Comparison of ENCODE assay signal across 12 cellular contexts in the genomic region with DNA sequence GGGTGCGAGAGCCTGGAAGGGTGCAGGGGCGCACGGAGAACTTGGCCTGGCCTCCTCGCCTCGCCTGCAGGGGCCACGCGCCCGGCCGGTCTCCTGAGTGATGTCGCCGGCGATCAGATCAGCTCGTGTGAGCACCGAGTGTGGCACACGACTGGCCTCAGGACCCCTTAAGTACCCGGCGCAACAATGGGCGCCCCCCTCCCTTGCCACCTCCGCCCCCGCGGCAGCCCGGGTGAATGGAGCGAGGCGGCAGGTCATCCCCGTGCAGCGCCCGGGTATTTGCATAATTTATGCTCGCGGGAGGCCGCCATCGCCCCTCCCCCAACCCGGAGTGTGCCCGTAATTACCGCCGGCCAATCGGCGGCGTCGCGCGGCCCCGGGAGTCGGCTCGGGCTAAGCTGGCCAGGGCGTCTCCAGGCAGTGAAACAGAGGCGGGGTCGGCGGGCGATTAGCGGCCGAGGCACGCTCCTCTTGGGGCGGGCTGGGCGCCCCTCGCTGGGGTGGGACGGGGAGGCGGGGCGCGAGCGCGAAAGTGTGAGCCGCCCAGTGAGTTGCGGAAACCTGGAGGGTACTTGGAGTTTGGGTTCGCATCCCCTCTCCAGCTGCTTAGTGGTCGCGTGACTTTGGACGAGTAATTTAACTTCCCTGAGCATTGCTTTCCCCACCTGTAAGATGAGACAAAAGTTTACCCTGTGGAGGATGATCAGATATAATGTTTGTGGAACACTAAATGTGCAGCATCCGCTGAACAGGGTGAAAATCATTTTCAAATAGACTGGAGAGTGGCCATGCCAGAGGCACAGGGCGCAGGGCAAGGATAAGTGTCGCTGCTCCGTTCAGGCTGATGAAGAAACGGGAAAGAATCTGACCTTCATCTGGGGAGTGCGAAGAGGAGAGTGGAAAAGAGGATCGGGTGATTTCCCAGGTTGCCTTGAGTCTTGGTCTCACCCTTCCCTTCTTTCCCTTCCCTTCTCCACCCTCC. TPM values are rescaled to one million over a fixed set of nuclear protein-coding genes. Genes with fewer than 3 reads are reported as not detected.
DNase-seq lines count a peak whose midpoint lies in the region; ATAC-seq and TF ChIP-seq lines count a peak whose summit lies in the region.
"Had no signal": no experiment of that assay in that cellular context is flagged by ENCODE, and none has a peak within 500 bp of the region (broad histone marks: within the 10 kb centered on the region; RNA-seq: fewer than 3 reads in every experiment).

A gene with protein sequence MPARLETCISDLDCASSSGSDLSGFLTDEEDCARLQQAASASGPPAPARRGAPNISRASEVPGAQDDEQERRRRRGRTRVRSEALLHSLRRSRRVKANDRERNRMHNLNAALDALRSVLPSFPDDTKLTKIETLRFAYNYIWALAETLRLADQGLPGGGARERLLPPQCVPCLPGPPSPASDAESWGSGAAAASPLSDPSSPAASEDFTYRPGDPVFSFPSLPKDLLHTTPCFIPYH (minus strand): TSS at position 145 of the 982 bp plus-strand sequence. CDS start 274 bp downstream, outside the sequence.

- ATAC-seq in gastrocnemius medialis, result no peak
- ATAC-seq in GM21619 (IDR thresholded peaks at IDR 0.05; ENCODE audit: unreplicated experiment), result no peak
- ATAC-seq: Right ventricle myocardium inferior had no signal

- H3K27me3 ChIP-seq in gastrocnemius medialis, result peaks cover 66 to 80% (median 77%) of the 10 kb centered on the region in 3 donors
- peaks cover 0 to 43% of the 10 kb centered on the region in 2 donors for H3K27me3 ChIP-seq in Peyer's patch

- no peak for TF ChIP-seq POLR2A in erythroblast (IDR thresholded peaks at IDR 0.05; ENCODE audit: low read length)
- TF ChIP-seq POLR2A in gastrocnemius medialis (IDR thresholded peaks at IDR 0.05), result no peak
- no peak for TF ChIP-seq POLR2A in Peyer's patch (IDR thresholded peaks at IDR 0.05)

- in situ Hi-C loops in gastrocnemius medialis (cut with MboI; ENCODE audit: low sequenced_read_pairs in 4 of 4), result no loop called here

- H3K27ac ChIP-seq in gastrocnemius medialis (no peak within 1 kb of the TSS), Peyer's patch (no peak within 1 kb of the TSS)

- no peaks in the 10 kb centered on the region for H3K9me3 ChIP-seq in gastrocnemius medialis
- no peaks in the 10 kb centered on the region for H3K9me3 ChIP-seq in Peyer's patch

- TF ChIP-seq CTCF in gastrocnemius medialis (IDR thresholded peaks at IDR 0.05 in 4 of 5, conservative IDR thresholded peaks at IDR 0.05 in 1 of 5), result no peak
- no peak for TF ChIP-seq CTCF in Peyer's patch (IDR thresholded peaks at IDR 0.05)

- H3K36me3 ChIP-seq in gastrocnemius medialis (no peaks in the 10 kb centered on the region), Peyer's patch (no peaks in the 10 kb centered on the region)

- intact Hi-C loops in gastrocnemius medialis (cut with DNase I; ENCODE audit: low total_unique reads), result no loop called here
- intact Hi-C loops in posterior vena cava (cut with DNase I), result no loop called here

- DNase-seq in NCI-H510A treated with DMSO at 0.1 percent for 48 hours (lab: John Stamatoyannopoulos, UW) (peak; percentile 3), NCI-H510A (lab: John Stamatoyannopoulos, UW) (no peak), NCI-H524 (lab: John Stamatoyannopoulos, UW) (peak; percentile 67 to 86), erythroblast (lab: John Stamatoyannopoulos, UW) (peak; percentile 45 to 60), gastrocnemius medialis (no peak), posterior vena cava (ENCODE audit: low spot score) (no peak), Peyer's patch (no peak)
- DNase-seq: activated T-cell treated with anti-CD3 and anti-CD28 coated beads, Interleukin-2, amount 50 U/mL, for 1 hour; midbrain had no signal

- H3K4me1 ChIP-seq in gastrocnemius medialis (peaks cover 0 to 4% of the 10 kb centered on the region in 2 donors), Peyer's patch (peaks cover 0 to 14% (median 0%) of the 10 kb centered on the region in 4 donors)

- H3K4me3 ChIP-seq in gastrocnemius medialis, result peak within 1 kb of the TSS in 3 of 4 donors; percentile 25 to 34 (median 28)
- H3K4me3 ChIP-seq in Peyer's patch, result peak within 1 kb of the TSS in 2 of 4 donors; percentile 21 to 26

RNA-seq across cellular contexts. Expression of the gene that starts here (rescaled TPM):
- total RNA-seq in gastrocnemius medialis (not detected), posterior vena cava (not detected), Peyer's patch (not detected)
- total RNA-seq: HT-29, Right ventricle myocardium inferior had no signal

Comparison
In these comparisons a context has a peak if more than half of its experiments do, and no peak if none do; other contexts are left out.
1. DNase-seq: peak in NCI-H510A treated with DMSO at 0.1 percent for 48 hours (single experiment), NCI-H524 (2 of 2) and erythroblast (2 of 2); none in NCI-H510A (single experiment), gastrocnemius medialis (0 of 2), posterior vena cava (single experiment) and Peyer's patch (0 of 3).